In genomic region chr18:41150316-41150715, GRCh38 we compare ENCODE assay signal across 22 cellular contexts.
DNase-seq lines count a peak whose midpoint lies in the region; ATAC-seq and TF ChIP-seq lines count a peak whose summit lies in the region.
"Had no signal": no experiment of that assay in that cellular context is flagged by ENCODE, and none has a peak within 500 bp of the region (broad histone marks: within the 10 kb centered on the region; RNA-seq: fewer than 3 reads in every experiment).

No MANE protein-coding gene starts in this region.

- peak; percentile 2 for DNase-seq in NCI-H345 (lab: John Stamatoyannopoulos, UW)
- no peak for DNase-seq in NCI-H345 treated with DMSO at 0.1 percent for 48 hours (lab: John Stamatoyannopoulos, UW; ENCODE audit: unreplicated experiment)
- peak; percentile 8 for DNase-seq in NCI-H2081 treated with DMSO at 0.1 percent for 48 hours (lab: John Stamatoyannopoulos, UW)
- DNase-seq in NOMO-1 treated with dmso at 0.1 percent for 144 hours (lab: John Stamatoyannopoulos, UW; ENCODE audit: unreplicated experiment): peak; percentile 13
- DNase-seq in CD8-positive, alpha-beta memory T cell: no peak
- no peak for DNase-seq in prostate gland (ENCODE audit: low spot score)
- DNase-seq: activated CD4-positive, alpha-beta T cell treated with anti-CD3 and anti-CD28 coated beads, Interleukin-2, amount 50 U/mL, for 1 hour; activated naive CD4-positive, alpha-beta T cell treated with Interleukin-2 at 50 U/mL for 16 hours; aorta; endodermal cell; HFFc6; left cardiac atrium; MV-4-11; NCI-H82; occipital lobe; right cardiac atrium; stimulated activated naive CD4-positive, alpha-beta T cell treated with Interleukin-2 at 50 U/mL for 16 hours; upper lobe of left lung had no signal

- H3K79me2 ChIP-seq in neural cell (replicated peaks; ENCODE audit: insufficient read depth, low read length): no peaks in the 10 kb centered on the region

- ATAC-seq in HG03432 (IDR thresholded peaks at IDR 0.05; ENCODE audit: unreplicated experiment): no peak
- ATAC-seq: A549, left cardiac atrium, right cardiac atrium had no signal

- intact Hi-C loops in prostate gland (cut with DNase I): no loop called here

- no peaks in the 10 kb centered on the region for H3K27me3 Mint-ChIP-seq in CD8-positive, alpha-beta memory T cell

- H3K4me2 ChIP-seq in neural cell (ENCODE audit: low read length): no peak overlapping the region
- H3K4me2 ChIP-seq: A549 had no signal

- TF ChIP-seq POLR2A in prostate gland (IDR thresholded peaks at IDR 0.05): no peak

- H3K27ac Mint-ChIP-seq in CD8-positive, alpha-beta memory T cell: no peak overlapping the region
- H3K27ac Mint-ChIP-seq: endodermal cell, HFFc6 had no signal

- H3K9me2 ChIP-seq in neural cell (ENCODE audit: insufficient read depth, low read length): no peaks in the 10 kb centered on the region

- TF ChIP-seq CTCF in neural cell (IDR thresholded peaks at IDR 0.05; ENCODE audit: poor library complexity, severe bottlenecking) (no peak), prostate gland (IDR thresholded peaks at IDR 0.05) (no peak)

- peak; percentile 88 for TF ChIP-seq EP300 in neural cell (conservative IDR thresholded peaks at IDR 0.05; ENCODE audit: poor library complexity, severe bottlenecking)

- no peak overlapping the region for H3K4me3 Mint-ChIP-seq in CD8-positive, alpha-beta memory T cell
- H3K4me3 Mint-ChIP-seq: endodermal cell, HFFc6 had no signal

- H2AFZ ChIP-seq in neural cell (ENCODE audit: low read depth, low read length): no peak overlapping the region

- H4K20me1 ChIP-seq in neural cell (ENCODE audit: insufficient read depth): no peaks in the 10 kb centered on the region

- H3K9me3 ChIP-seq in neural cell (ENCODE audit: low read length): no peaks in the 10 kb centered on the region
- no peaks in the 10 kb centered on the region for H3K9me3 ChIP-seq in CD8-positive, alpha-beta memory T cell (ENCODE audit: low read length)
- no peaks in the 10 kb centered on the region for H3K9me3 ChIP-seq in prostate gland
- H3K9me3 ChIP-seq: A549, upper lobe of left lung had no signal

- CTCF ChIA-PET in CD8-positive, alpha-beta memory T cell (lab: Charles Lee): no interaction called here

- peaks cover 5 to 39% (median 6%) of the 10 kb centered on the region in 5 donors for H3K9me3 Mint-ChIP-seq in CD8-positive, alpha-beta memory T cell
- H3K9me3 Mint-ChIP-seq: endodermal cell had no signal

- POLR2A ChIA-PET in CD8-positive, alpha-beta memory T cell (lab: Charles Lee): no interaction called here

- H3K4me1 Mint-ChIP-seq in CD8-positive, alpha-beta memory T cell: no peaks in the 10 kb centered on the region

- H3K27me3 ChIP-seq in neural cell (ENCODE audit: insufficient read depth, low read depth, low read length) (no peaks in the 10 kb centered on the region), prostate gland (replicated peaks; ENCODE audit: insufficient read depth) (no peaks in the 10 kb centered on the region)
- H3K27me3 ChIP-seq in CD8-positive, alpha-beta memory T cell (ENCODE audit: insufficient read depth, low read length, poor library complexity, severe bottlenecking): no peaks in the 10 kb centered on the region
- H3K27me3 ChIP-seq: upper lobe of left lung had no signal

- H3K4me3 ChIP-seq in neural cell (ENCODE audit: low read length): no peak overlapping the region
- no peak overlapping the region for H3K4me3 ChIP-seq in CD8-positive, alpha-beta memory T cell (ENCODE audit: low read length)
- no peak overlapping the region for H3K4me3 ChIP-seq in prostate gland
- H3K4me3 ChIP-seq: A549, upper lobe of left lung had no signal

- no peak overlapping the region for H3K9ac ChIP-seq in neural cell (ENCODE audit: low read length)

- H3F3A ChIP-seq in neural cell (ENCODE audit: insufficient read depth, low read length, poor library complexity, severe bottlenecking): no peaks in the 10 kb centered on the region

- H3K36me3 ChIP-seq in neural cell (ENCODE audit: insufficient read depth, low read length) (no peaks in the 10 kb centered on the region), prostate gland (no peaks in the 10 kb centered on the region)
- no peaks in the 10 kb centered on the region for H3K36me3 ChIP-seq in CD8-positive, alpha-beta memory T cell (ENCODE audit: insufficient read depth, low read length)
- H3K36me3 ChIP-seq: upper lobe of left lung had no signal

- peak overlapping the region; percentile 85 for H3K27ac ChIP-seq in neural cell (ENCODE audit: low read length)
- H3K27ac ChIP-seq in CD8-positive, alpha-beta memory T cell (ENCODE audit: low read depth, low read length): no peak overlapping the region
- H3K27ac ChIP-seq in prostate gland: no peak overlapping the region
- H3K27ac ChIP-seq: A549, C4-2B, upper lobe of left lung had no signal

- 61% methylated on average over 2 of the region's 2 CpGs for WGBS in prostate gland

- peak; percentile 28 for TF ChIP-seq RAD21 in neural cell (conservative IDR thresholded peaks at IDR 0.05)

- H3K4me1 ChIP-seq in CD8-positive, alpha-beta memory T cell (ENCODE audit: insufficient read depth, low read length): no peaks in the 10 kb centered on the region
- H3K4me1 ChIP-seq in prostate gland (replicated peaks): no peaks in the 10 kb centered on the region
- H3K4me1 ChIP-seq: A549, upper lobe of left lung had no signal

- no peaks in the 10 kb centered on the region for H3K36me3 Mint-ChIP-seq in CD8-positive, alpha-beta memory T cell

TF ChIP-seq in neural cell, 6 proteins besides CTCF, POLR2A, EP300 and RAD21:
- TF ChIP-seq MXI1 (conservative IDR thresholded peaks at IDR 0.05; ENCODE audit: poor library complexity, severe bottlenecking) (no peak), TAF1 (IDR thresholded peaks at IDR 0.05; ENCODE audit: low read depth) (no peak), POLR2AphosphoS5 (IDR thresholded peaks at IDR 0.05) (peak; percentile 73), SMC3 (conservative IDR thresholded peaks at IDR 0.05; ENCODE audit: poor library complexity) (no peak), EZH2 (IDR thresholded peaks at IDR 0.05; ENCODE audit: borderline replicate concordance, insufficient read depth, low read length, poor library complexity, severe bottlenecking) (no peak), REST (IDR thresholded peaks at IDR 0.05; ENCODE audit: borderline replicate concordance) (no peak)

Comparison
In these comparisons a context has a peak if more than half of its experiments do, and no peak if none do; other contexts are left out.
1. DNase-seq: peak in NCI-H345 (single experiment), NCI-H2081 treated with DMSO at 0.1 percent for 48 hours (single experiment) and NOMO-1 treated with dmso at 0.1 percent for 144 hours (single experiment); none in NCI-H345 treated with DMSO at 0.1 percent for 48 hours (single experiment), CD8-positive, alpha-beta memory T cell (0 of 5) and prostate gland (single experiment).